ENCODE assay signal across 17 cellular contexts in the genomic region with DNA sequence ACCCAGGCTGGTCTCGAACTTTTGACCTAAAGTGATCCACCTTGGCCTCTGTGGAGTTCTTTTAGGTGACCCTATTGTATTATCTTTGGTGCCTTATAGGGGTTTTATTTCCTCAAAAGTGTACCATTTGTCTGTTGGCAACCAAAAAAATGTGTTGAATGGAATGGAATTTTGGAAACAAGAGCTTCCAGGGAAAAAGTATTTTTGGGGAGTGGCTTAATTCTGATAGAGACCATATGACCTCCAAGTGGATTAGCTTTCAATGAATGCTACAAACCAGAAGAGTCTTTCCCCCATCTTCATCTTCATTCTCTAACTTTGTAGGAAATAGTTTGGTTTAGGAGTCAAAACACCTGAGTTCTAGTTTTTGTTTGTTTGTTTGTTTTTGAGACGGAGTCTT. TPM values are rescaled to one million over a fixed set of nuclear protein-coding genes. Genes with fewer than 3 reads are reported as not detected.
A peak's percentile ranks its signal among the peaks of the same experiment; 100 is the strongest.
DNase-seq lines count a peak whose midpoint lies in the region; ATAC-seq and TF ChIP-seq lines count a peak whose summit lies in the region.
"Had no signal": no experiment of that assay in that cellular context is flagged by ENCODE, and none has a peak within 500 bp of the region (broad histone marks: within the 10 kb centered on the region; RNA-seq: fewer than 3 reads in every experiment).

No MANE protein-coding gene starts in this region.

- H3K4me3 ChIP-seq in coronary artery, result no peak overlapping the region
- no peak overlapping the region for H3K4me3 ChIP-seq in CD8-positive, alpha-beta T cell (ENCODE audit: low read depth, low read length)
- H3K4me3 ChIP-seq: GM23248 had no signal

- H3K9me3 Mint-ChIP-seq in nephron, result no peaks in the 10 kb centered on the region
- no peaks in the 10 kb centered on the region for H3K9me3 Mint-ChIP-seq in activated naive CD8-positive, alpha-beta T cell treated with anti-CD3 and anti-CD28 coated beads for 36 hours
- H3K9me3 Mint-ChIP-seq in CD8-positive, alpha-beta T cell, result no peaks in the 10 kb centered on the region
- H3K9me3 Mint-ChIP-seq: CD8-positive, alpha-beta memory T cell had no signal

- CTCF ChIA-PET in CD8-positive, alpha-beta T cell (lab: Charles Lee), result interaction anchor here (1.1 kb wide), 1 partner anchor 78 kb away, joined by 3 read pairs; no protein-coding TSS in a partner anchor

- TF ChIP-seq CTCF in coronary artery (IDR thresholded peaks at IDR 0.05) (no peak), nephron (IDR thresholded peaks at IDR 0.05; ENCODE audit: unreplicated experiment in 3 of 3) (no peak)
- no peak for TF ChIP-seq CTCF in CD8-positive, alpha-beta T cell (IDR thresholded peaks at IDR 0.05)

- H3K4me1 Mint-ChIP-seq in nephron, result peaks cover 43% of the 10 kb centered on the region
- H3K4me1 Mint-ChIP-seq in activated naive CD8-positive, alpha-beta T cell treated with anti-CD3 and anti-CD28 coated beads for 36 hours, result peaks cover 22% of the 10 kb centered on the region
- peaks cover 30% of the 10 kb centered on the region for H3K4me1 Mint-ChIP-seq in CD8-positive, alpha-beta T cell (ENCODE audit: low read depth)

- no peaks in the 10 kb centered on the region for H3K9me3 ChIP-seq in CD8-positive, alpha-beta T cell (ENCODE audit: low read length)
- H3K9me3 ChIP-seq: BE2C, Caco-2 had no signal

- H3K4me1 ChIP-seq in CD8-positive, alpha-beta T cell (ENCODE audit: insufficient read depth, low read length), result peaks cover 24% of the 10 kb centered on the region
- H3K4me1 ChIP-seq: BE2C, Caco-2 had no signal

- H3K27ac Mint-ChIP-seq in nephron, result peak overlapping the region in 2 of 3 experiments; percentile 95 to 97
- no peak overlapping the region for H3K27ac Mint-ChIP-seq in activated naive CD8-positive, alpha-beta T cell treated with anti-CD3 and anti-CD28 coated beads for 36 hours
- no peak overlapping the region for H3K27ac Mint-ChIP-seq in CD8-positive, alpha-beta T cell

- H3K27me3 Mint-ChIP-seq in nephron (ENCODE audit: low read depth), result no peaks in the 10 kb centered on the region
- no peaks in the 10 kb centered on the region for H3K27me3 Mint-ChIP-seq in activated naive CD8-positive, alpha-beta T cell treated with anti-CD3 and anti-CD28 coated beads for 36 hours
- H3K27me3 Mint-ChIP-seq in CD8-positive, alpha-beta T cell (ENCODE audit: low read depth), result no peaks in the 10 kb centered on the region
- H3K27me3 Mint-ChIP-seq: CD8-positive, alpha-beta memory T cell had no signal

- intact Hi-C loops in CD8-positive, alpha-beta T cell (cut with DNase I, micrococcal nuclease), result loop anchor here in 1 of 2 experiments (5.0 kb wide), 1 partner anchor 116 kb away; a partner anchor contains a TSS

- no peaks in the 10 kb centered on the region for H3K36me3 ChIP-seq in CD8-positive, alpha-beta T cell (ENCODE audit: insufficient read depth, low read length)
- H3K36me3 ChIP-seq: BE2C had no signal

- DNase-seq in AG08395 (ENCODE audit: low spot score) (peak; percentile 8), EH (ENCODE audit: low read depth) (peak; percentile 31), coronary artery (ENCODE audit: low spot score) (no peak), kidney tubule cell (ENCODE audit: low spot score) (no peak)
- DNase-seq in activated naive CD8-positive, alpha-beta T cell treated with anti-CD3 and anti-CD28 coated beads for 36 hours, result no peak
- no peak for DNase-seq in activated CD4-positive, alpha-beta T cell treated with anti-CD3 and anti-CD28 coated beads for 4 hours
- no peak for DNase-seq in CD8-positive, alpha-beta T cell
- DNase-seq: 8988T; BE2C; Caco-2; CD8-positive, alpha-beta memory T cell; DND-41; GF-D8; GM23248 had no signal

- H3K36me3 Mint-ChIP-seq in nephron (ENCODE audit: low read depth), result no peaks in the 10 kb centered on the region
- H3K36me3 Mint-ChIP-seq in activated naive CD8-positive, alpha-beta T cell treated with anti-CD3 and anti-CD28 coated beads for 36 hours, result peaks cover 3% of the 10 kb centered on the region
- no peaks in the 10 kb centered on the region for H3K36me3 Mint-ChIP-seq in CD8-positive, alpha-beta T cell

- peak overlapping the region; percentile 88 to 92 for H3K27ac ChIP-seq in coronary artery
- no peak overlapping the region for H3K27ac ChIP-seq in CD8-positive, alpha-beta T cell (ENCODE audit: low read depth, low read length)
- H3K27ac ChIP-seq: C4-2B, GM23248 had no signal

- no peaks in the 10 kb centered on the region for H3K27me3 ChIP-seq in CD8-positive, alpha-beta T cell (ENCODE audit: insufficient read depth, low read length)
- H3K27me3 ChIP-seq: BE2C had no signal

- no peak overlapping the region for H3K4me3 Mint-ChIP-seq in nephron
- H3K4me3 Mint-ChIP-seq in activated naive CD8-positive, alpha-beta T cell treated with anti-CD3 and anti-CD28 coated beads for 36 hours, result no peak overlapping the region
- H3K4me3 Mint-ChIP-seq in CD8-positive, alpha-beta T cell, result no peak overlapping the region

- ATAC-seq in CD8-positive, alpha-beta T cell, result no peak
- ATAC-seq: HCT116 had no signal

- POLR2A ChIA-PET in CD8-positive, alpha-beta T cell (lab: Charles Lee), result interaction anchor here (0.6 kb wide), 1 partner anchor 83 kb away, joined by 3 read pairs; a partner anchor contains a TSS

RNA-seq across cellular contexts. Expression of a gene that starts 3.4 kb away (rescaled TPM):
- not detected for total RNA-seq in activated naive CD8-positive, alpha-beta T cell treated with anti-CD3 and anti-CD28 coated beads for 36 hours
- total RNA-seq in CD8-positive, alpha-beta T cell, result not detected
- total RNA-seq: Caco-2; CD8-positive, alpha-beta memory T cell had no signal

RNA-seq across cellular contexts. Expression of a gene that starts 16.5 kb away (rescaled TPM):
- not detected for total RNA-seq in activated naive CD8-positive, alpha-beta T cell treated with anti-CD3 and anti-CD28 coated beads for 36 hours
- not detected for total RNA-seq in CD8-positive, alpha-beta T cell
- total RNA-seq: Caco-2; CD8-positive, alpha-beta memory T cell had no signal

Comparison
In these comparisons a context has a peak if more than half of its experiments do, and no peak if none do; other contexts are left out.
1. DNase-seq: peak in AG08395 (single experiment) and EH (single experiment); none in coronary artery (single experiment), activated naive CD8-positive, alpha-beta T cell treated with anti-CD3 and anti-CD28 coated beads for 36 hours (single experiment), activated CD4-positive, alpha-beta T cell treated with anti-CD3 and anti-CD28 coated beads for 4 hours (0 of 2), CD8-positive, alpha-beta T cell (0 of 7) and kidney tubule cell (single experiment).
2. H3K27ac Mint-ChIP-seq: peak in nephron (2 of 3); none in activated naive CD8-positive, alpha-beta T cell treated with anti-CD3 and anti-CD28 coated beads for 36 hours (single experiment) and CD8-positive, alpha-beta T cell (single experiment).